ENCODE assay signal across 1 cellular context in the genomic region with DNA sequence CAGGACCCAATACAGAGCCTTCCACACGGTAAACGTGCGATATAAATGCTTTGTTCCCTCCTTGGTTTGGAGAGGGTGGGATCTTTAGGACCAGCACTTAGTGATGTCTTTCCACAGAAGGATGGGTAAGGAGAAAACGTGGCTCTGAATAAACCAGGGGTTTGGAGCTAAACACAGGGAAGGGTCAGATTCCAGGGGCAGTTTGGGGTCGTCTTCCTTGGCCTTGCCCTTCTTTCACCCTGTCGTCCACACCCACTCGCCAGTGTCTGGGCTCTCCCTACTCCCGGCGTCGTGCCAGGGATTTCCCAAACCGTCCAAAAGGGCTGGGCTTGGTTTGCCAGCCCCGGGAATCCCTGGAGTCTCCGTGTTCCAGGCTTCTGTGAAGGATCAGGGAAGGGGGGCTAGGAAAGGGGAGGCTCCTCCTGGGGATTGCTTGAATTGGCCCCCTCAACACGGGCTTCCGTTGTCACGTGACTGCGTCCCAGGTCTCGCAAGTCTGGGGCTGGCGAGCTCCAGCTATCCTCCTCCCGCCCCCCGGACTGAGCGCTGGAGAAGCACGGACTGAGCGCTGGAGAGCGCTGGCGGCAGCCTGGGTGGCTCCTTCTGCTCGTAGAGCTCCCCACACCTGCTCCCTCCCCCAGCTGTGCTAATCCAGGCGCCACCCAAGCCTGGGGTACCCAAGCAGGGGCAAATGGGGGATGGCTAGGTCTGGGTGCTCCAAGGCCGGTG.
A peak's percentile ranks its signal among the peaks of the same experiment; 100 is the strongest.
TF ChIP-seq lines count a peak whose summit lies in the region.

No MANE protein-coding gene starts in this region.

TF ChIP-seq in K562, 482 proteins besides CTCF, POLR2A, EP300 and RAD21 (continues in another document):
- TF ChIP-seq TSC22D4 (tag; IDR thresholded peaks at IDR 0.05) (no peak), TOE1 (IDR thresholded peaks at IDR 0.05; ENCODE audit: borderline replicate concordance) (peak; percentile 99), TOE1 (CRISPR knock-in tag; IDR thresholded peaks at IDR 0.05; ENCODE audit: borderline replicate concordance, low read depth) (no peak), CCAR2 (IDR thresholded peaks at IDR 0.05; ENCODE audit: low read depth, low read length) (no peak), RCOR1 (IDR thresholded peaks at IDR 0.05; ENCODE audit: borderline replicate concordance in 1 of 2, low read depth in 2 of 2, low read length in 2 of 2) (0 out of 4 replicates have a peak, but pooled peaks of 1 of the 2 experiments have one; percentile 0), HDAC6 (IDR thresholded peaks at IDR 0.05; ENCODE audit: low read depth, low read length) (no peak), PTBP1 (IDR thresholded peaks at IDR 0.05; ENCODE audit: low read depth, low read length) (0 out of 2 replicates have a peak, but pooled peaks have one; percentile 12), TCF7 (IDR thresholded peaks at IDR 0.05; ENCODE audit: borderline replicate concordance) (no peak; the same call in 1 of the 2 replicates), L3MBTL2 (IDR thresholded peaks at IDR 0.05) (peak; percentile 15; the same call in 1 of the 2 replicates), RBBP5 (IDR thresholded peaks at IDR 0.05; ENCODE audit: borderline replicate concordance, insufficient read depth, low read length, poor library complexity, severe bottlenecking) (no peak), NCOA1 (IDR thresholded peaks at IDR 0.05; ENCODE audit: low read depth) (no peak), ESRRB (CRISPR knock-in tag; IDR thresholded peaks at IDR 0.05; ENCODE audit: borderline replicate concordance) (no peak), MTA3 (IDR thresholded peaks at IDR 0.05; ENCODE audit: borderline replicate concordance) (peak; percentile 8; the same call in 1 of the 2 replicates), GTF2E2 (tag; IDR thresholded peaks at IDR 0.05) (0 out of 2 replicates have a peak, but pooled peaks have one; percentile 43), GATA2 (CRISPR knock-in tag; IDR thresholded peaks at IDR 0.05) (no peak), NFIC (IDR thresholded peaks at IDR 0.05) (no peak), TAF15 (IDR thresholded peaks at IDR 0.05; ENCODE audit: low read depth, low read length) (no peak), RBM39 (optimal IDR thresholded peaks at IDR 0.05; ENCODE audit: low read depth, low read length) (no peak), ZNF696 (CRISPR knock-in tag; conservative IDR thresholded peaks at IDR 0.05) (no peak), CXXC5 (CRISPR knock-in tag; IDR thresholded peaks at IDR 0.05) (peak; percentile 5), YY1 (IDR thresholded peaks at IDR 0.05; ENCODE audit: borderline replicate concordance in 1 of 3, control insufficient read depth in 1 of 3, extremely low read depth in 1 of 3, insufficient read depth in 3 of 3, insufficient read length in 1 of 3, insufficient replicate concordance in 2 of 3, low read depth in 1 of 3, low read length in 2 of 3) (peak in 1 of 3 experiments; percentile 10), ARNT (IDR thresholded peaks at IDR 0.05) (no peak), RAD51 (IDR thresholded peaks at IDR 0.05; ENCODE audit: borderline replicate concordance, low read depth) (peak; percentile 98), MYC (IDR thresholded peaks at IDR 0.05; ENCODE audit: low read depth, low read length) (no peak), MYC (CRISPR knock-in tag; IDR thresholded peaks at IDR 0.05; ENCODE audit: borderline replicate concordance, low read depth) (peak; percentile 62; the same call in 1 of the 2 replicates), FOXK2 (conservative IDR thresholded peaks at IDR 0.05 in 1 of 2, IDR thresholded peaks at IDR 0.05 in 1 of 2; ENCODE audit: low read depth in 2 of 2) (0 out of 4 replicates have a peak, but pooled peaks of 1 of the 2 experiments have one; percentile 22), BRD9 (IDR thresholded peaks at IDR 0.05; ENCODE audit: low read depth, partially characterized antibody) (peak; percentile 47), EGR1 (conservative IDR thresholded peaks at IDR 0.05) (peak; percentile 52), SMARCA4 (IDR thresholded peaks at IDR 0.05) (0 out of 2 replicates have a peak, but pooled peaks have one; percentile 10), RBFOX2 (IDR thresholded peaks at IDR 0.05; ENCODE audit: low read depth, low read length) (no peak), HDAC1 (IDR thresholded peaks at IDR 0.05) (peak in 1 of 2 experiments; percentile 7; a peak in 1 of 4 replicates), PHF20 (IDR thresholded peaks at IDR 0.05; ENCODE audit: partially characterized antibody) (peak; percentile 58)
- TF ChIP-seq, protein P1, sequence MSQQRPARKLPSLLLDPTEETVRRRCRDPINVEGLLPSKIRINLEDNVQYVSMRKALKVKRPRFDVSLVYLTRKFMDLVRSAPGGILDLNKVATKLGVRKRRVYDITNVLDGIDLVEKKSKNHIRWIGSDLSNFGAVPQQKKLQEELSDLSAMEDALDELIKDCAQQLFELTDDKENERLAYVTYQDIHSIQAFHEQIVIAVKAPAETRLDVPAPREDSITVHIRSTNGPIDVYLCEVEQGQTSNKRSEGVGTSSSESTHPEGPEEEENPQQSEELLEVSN (IDR thresholded peaks at IDR 0.05; ENCODE audit: borderline replicate concordance in 1 of 2, extremely low read depth in 1 of 2, insufficient read depth in 1 of 2, insufficient read length in 1 of 2, low read depth in 1 of 2, low read length in 1 of 2, poor library complexity in 1 of 2, severe bottlenecking in 1 of 2): peak in 1 of 2 experiments; percentile 70
- TF ChIP-seq, protein P2, sequence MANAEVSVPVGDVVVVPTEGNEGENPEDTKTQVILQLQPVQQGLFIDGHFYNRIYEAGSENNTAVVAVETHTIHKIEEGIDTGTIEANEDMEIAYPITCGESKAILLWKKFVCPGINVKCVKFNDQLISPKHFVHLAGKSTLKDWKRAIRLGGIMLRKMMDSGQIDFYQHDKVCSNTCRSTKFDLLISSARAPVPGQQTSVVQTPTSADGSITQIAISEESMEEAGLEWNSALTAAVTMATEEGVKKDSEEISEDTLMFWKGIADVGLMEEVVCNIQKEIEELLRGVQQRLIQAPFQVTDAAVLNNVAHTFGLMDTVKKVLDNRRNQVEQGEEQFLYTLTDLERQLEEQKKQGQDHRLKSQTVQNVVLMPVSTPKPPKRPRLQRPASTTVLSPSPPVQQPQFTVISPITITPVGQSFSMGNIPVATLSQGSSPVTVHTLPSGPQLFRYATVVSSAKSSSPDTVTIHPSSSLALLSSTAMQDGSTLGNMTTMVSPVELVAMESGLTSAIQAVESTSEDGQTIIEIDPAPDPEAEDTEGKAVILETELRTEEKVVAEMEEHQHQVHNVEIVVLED (CRISPR knock-in tag; IDR thresholded peaks at IDR 0.05): peak; percentile 29; the same call in 1 of the 2 replicates
- TF ChIP-seq, protein P3, sequence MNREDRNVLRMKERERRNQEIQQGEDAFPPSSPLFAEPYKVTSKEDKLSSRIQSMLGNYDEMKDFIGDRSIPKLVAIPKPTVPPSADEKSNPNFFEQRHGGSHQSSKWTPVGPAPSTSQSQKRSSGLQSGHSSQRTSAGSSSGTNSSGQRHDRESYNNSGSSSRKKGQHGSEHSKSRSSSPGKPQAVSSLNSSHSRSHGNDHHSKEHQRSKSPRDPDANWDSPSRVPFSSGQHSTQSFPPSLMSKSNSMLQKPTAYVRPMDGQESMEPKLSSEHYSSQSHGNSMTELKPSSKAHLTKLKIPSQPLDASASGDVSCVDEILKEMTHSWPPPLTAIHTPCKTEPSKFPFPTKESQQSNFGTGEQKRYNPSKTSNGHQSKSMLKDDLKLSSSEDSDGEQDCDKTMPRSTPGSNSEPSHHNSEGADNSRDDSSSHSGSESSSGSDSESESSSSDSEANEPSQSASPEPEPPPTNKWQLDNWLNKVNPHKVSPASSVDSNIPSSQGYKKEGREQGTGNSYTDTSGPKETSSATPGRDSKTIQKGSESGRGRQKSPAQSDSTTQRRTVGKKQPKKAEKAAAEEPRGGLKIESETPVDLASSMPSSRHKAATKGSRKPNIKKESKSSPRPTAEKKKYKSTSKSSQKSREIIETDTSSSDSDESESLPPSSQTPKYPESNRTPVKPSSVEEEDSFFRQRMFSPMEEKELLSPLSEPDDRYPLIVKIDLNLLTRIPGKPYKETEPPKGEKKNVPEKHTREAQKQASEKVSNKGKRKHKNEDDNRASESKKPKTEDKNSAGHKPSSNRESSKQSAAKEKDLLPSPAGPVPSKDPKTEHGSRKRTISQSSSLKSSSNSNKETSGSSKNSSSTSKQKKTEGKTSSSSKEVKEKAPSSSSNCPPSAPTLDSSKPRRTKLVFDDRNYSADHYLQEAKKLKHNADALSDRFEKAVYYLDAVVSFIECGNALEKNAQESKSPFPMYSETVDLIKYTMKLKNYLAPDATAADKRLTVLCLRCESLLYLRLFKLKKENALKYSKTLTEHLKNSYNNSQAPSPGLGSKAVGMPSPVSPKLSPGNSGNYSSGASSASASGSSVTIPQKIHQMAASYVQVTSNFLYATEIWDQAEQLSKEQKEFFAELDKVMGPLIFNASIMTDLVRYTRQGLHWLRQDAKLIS (CRISPR knock-in tag; IDR thresholded peaks at IDR 0.05): no peak
- TF ChIP-seq, protein P4, sequence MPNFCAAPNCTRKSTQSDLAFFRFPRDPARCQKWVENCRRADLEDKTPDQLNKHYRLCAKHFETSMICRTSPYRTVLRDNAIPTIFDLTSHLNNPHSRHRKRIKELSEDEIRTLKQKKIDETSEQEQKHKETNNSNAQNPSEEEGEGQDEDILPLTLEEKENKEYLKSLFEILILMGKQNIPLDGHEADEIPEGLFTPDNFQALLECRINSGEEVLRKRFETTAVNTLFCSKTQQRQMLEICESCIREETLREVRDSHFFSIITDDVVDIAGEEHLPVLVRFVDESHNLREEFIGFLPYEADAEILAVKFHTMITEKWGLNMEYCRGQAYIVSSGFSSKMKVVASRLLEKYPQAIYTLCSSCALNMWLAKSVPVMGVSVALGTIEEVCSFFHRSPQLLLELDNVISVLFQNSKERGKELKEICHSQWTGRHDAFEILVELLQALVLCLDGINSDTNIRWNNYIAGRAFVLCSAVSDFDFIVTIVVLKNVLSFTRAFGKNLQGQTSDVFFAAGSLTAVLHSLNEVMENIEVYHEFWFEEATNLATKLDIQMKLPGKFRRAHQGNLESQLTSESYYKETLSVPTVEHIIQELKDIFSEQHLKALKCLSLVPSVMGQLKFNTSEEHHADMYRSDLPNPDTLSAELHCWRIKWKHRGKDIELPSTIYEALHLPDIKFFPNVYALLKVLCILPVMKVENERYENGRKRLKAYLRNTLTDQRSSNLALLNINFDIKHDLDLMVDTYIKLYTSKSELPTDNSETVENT (CRISPR knock-in tag; IDR thresholded peaks at IDR 0.05): 0 out of 2 replicates have a peak, but pooled peaks have one; percentile 5
- TF ChIP-seq, protein P5, sequence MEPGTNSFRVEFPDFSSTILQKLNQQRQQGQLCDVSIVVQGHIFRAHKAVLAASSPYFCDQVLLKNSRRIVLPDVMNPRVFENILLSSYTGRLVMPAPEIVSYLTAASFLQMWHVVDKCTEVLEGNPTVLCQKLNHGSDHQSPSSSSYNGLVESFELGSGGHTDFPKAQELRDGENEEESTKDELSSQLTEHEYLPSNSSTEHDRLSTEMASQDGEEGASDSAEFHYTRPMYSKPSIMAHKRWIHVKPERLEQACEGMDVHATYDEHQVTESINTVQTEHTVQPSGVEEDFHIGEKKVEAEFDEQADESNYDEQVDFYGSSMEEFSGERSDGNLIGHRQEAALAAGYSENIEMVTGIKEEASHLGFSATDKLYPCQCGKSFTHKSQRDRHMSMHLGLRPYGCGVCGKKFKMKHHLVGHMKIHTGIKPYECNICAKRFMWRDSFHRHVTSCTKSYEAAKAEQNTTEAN (CRISPR knock-in tag; IDR thresholded peaks at IDR 0.05): 0 out of 2 replicates have a peak, but pooled peaks have one; percentile 58
- TF ChIP-seq, protein P6, sequence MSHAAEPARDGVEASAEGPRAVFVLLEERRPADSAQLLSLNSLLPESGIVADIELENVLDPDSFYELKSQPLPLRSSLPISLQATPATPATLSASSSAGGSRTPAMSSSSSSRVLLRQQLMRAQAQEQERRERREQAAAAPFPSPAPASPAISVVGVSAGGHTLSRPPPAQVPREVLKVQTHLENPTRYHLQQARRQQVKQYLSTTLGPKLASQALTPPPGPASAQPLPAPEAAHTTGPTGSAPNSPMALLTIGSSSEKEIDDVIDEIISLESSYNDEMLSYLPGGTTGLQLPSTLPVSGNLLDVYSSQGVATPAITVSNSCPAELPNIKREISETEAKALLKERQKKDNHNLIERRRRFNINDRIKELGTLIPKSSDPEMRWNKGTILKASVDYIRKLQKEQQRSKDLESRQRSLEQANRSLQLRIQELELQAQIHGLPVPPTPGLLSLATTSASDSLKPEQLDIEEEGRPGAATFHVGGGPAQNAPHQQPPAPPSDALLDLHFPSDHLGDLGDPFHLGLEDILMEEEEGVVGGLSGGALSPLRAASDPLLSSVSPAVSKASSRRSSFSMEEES (CRISPR knock-in tag; IDR thresholded peaks at IDR 0.05): peak; percentile 99
- TF ChIP-seq, protein P7, sequence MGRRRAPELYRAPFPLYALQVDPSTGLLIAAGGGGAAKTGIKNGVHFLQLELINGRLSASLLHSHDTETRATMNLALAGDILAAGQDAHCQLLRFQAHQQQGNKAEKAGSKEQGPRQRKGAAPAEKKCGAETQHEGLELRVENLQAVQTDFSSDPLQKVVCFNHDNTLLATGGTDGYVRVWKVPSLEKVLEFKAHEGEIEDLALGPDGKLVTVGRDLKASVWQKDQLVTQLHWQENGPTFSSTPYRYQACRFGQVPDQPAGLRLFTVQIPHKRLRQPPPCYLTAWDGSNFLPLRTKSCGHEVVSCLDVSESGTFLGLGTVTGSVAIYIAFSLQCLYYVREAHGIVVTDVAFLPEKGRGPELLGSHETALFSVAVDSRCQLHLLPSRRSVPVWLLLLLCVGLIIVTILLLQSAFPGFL (CRISPR knock-in tag; IDR thresholded peaks at IDR 0.05): no peak
- TF ChIP-seq, protein P8, sequence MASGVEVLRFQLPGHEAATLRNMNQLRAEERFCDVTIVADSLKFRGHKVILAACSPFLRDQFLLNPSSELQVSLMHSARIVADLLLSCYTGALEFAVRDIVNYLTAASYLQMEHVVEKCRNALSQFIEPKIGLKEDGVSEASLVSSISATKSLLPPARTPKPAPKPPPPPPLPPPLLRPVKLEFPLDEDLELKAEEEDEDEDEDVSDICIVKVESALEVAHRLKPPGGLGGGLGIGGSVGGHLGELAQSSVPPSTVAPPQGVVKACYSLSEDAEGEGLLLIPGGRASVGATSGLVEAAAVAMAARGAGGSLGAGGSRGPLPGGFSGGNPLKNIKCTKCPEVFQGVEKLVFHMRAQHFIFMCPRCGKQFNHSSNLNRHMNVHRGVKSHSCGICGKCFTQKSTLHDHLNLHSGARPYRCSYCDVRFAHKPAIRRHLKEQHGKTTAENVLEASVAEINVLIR (CRISPR knock-in tag; IDR thresholded peaks at IDR 0.05): no peak
